In genomic region chr2:229843613-229844012, GRCh38 we compare ENCODE assay signal across 19 cellular contexts.
"Had no signal": no experiment of that assay in that cellular context is flagged by ENCODE, and none has a peak within 500 bp of the region (broad histone marks: within the 10 kb centered on the region; RNA-seq: fewer than 3 reads in every experiment).

No MANE protein-coding gene starts in this region.

- H3K27ac ChIP-seq: hepatocyte, tibial artery, upper lobe of right lung had no signal

- H3K9me3 ChIP-seq: mucosa of descending colon, tibial artery, upper lobe of right lung had no signal

- ATAC-seq: left lobe of liver; mucosa of descending colon; naive thymus-derived CD8-positive, alpha-beta T cell; right cardiac atrium; stimulated activated effector memory CD8-positive, alpha-beta T cell treated with anti-CD3 and anti-CD28 coated beads, Interleukin-12 subunit alpha, Interleukin-12 subunit beta, amount 100 ng/mL, for 72 hours; upper lobe of right lung had no signal

- H3K4me3 ChIP-seq: hepatocyte, mucosa of descending colon, smooth muscle cell, tibial artery, upper lobe of right lung had no signal

- DNase-seq: cerebellar nuclear complex; dermis blood vessel endothelial cell; erythroblast; foreskin melanocyte; head of caudate nucleus; kidney glomerular epithelial cell; mucosa of descending colon; naive thymus-derived CD8-positive, alpha-beta T cell; right cardiac atrium; stimulated activated CD4-positive, alpha-beta T cell treated with anti-CD3 and anti-CD28 coated beads, Interleukin-4, amount 100 ng/mL, for 1 hour; stimulated activated CD8-positive, alpha-beta memory T cell treated with anti-CD3 and anti-CD28 coated beads, Interleukin-4, amount 100 ng/mL, for 48 hours; tibial artery; upper lobe of right lung had no signal

- FAIRE-seq: colon, endothelial cell of umbilical vein had no signal

- H3K27me3 ChIP-seq: hepatocyte, tibial artery, upper lobe of right lung had no signal
